In genomic region chr12:108853426-108853825, GRCh38 we compare ENCODE assay signal across 10 cellular contexts. TPM values are rescaled to one million over a fixed set of nuclear protein-coding genes. Genes with fewer than 3 reads are reported as not detected.
DNase-seq lines count a peak whose midpoint lies in the region; ATAC-seq and TF ChIP-seq lines count a peak whose summit lies in the region.
"Had no signal": no experiment of that assay in that cellular context is flagged by ENCODE, and none has a peak within 500 bp of the region (broad histone marks: within the 10 kb centered on the region; RNA-seq: fewer than 3 reads in every experiment).

No MANE protein-coding gene starts in this region.

- no peak for TF ChIP-seq CTCF in IMR-90 (conservative IDR thresholded peaks at IDR 0.05; ENCODE audit: low read depth, low read length)
- TF ChIP-seq CTCF in astrocyte of the cerebellum (IDR thresholded peaks at IDR 0.05; ENCODE audit: low read depth, low read length, missing control alignments) = no peak
- no peak for TF ChIP-seq CTCF in right lobe of liver (IDR thresholded peaks at IDR 0.05)
- no peak for TF ChIP-seq CTCF in GM13976 (IDR thresholded peaks at IDR 0.05; ENCODE audit: borderline replicate concordance, control extremely low read depth, extremely low read depth, insufficient read depth, missing control alignments)

- H2BK5ac ChIP-seq in IMR-90 (ENCODE audit: low read depth, low read length, poor library complexity, severe bottlenecking) = peak overlapping the region; percentile 100

- dilution Hi-C loops in IMR-90 (cut with HindIII; ENCODE audit: low sequenced_read_pairs, unreplicated experiment) = no loop called here

- H3K9ac ChIP-seq in IMR-90 (ENCODE audit: low read depth, low read length) = peak overlapping the region; percentile 10

- H3K4me2 ChIP-seq in IMR-90 (ENCODE audit: low read depth, low read length) = peak overlapping the region; percentile 58

- H2AK5ac ChIP-seq in IMR-90 (ENCODE audit: low read depth, low read length) = peak overlapping the region; percentile 84; the same call in 1 of the 2 replicates

- peak overlapping the region; percentile 84 for H2BK120ac ChIP-seq in IMR-90 (ENCODE audit: low read depth, low read length)

- POLR2A ChIA-PET in IMR-90 (lab: Charles Lee; ENCODE audit: unreplicated experiment) = no interaction called here

- H3K14ac ChIP-seq in IMR-90 (replicated peaks; ENCODE audit: low read depth, low read length) = peak overlapping the region; percentile 84

- H3K36me3 ChIP-seq in IMR-90 (ENCODE audit: control insufficient read depth, insufficient read depth, low read length) (peaks cover 18% of the 10 kb centered on the region), right lobe of liver (peaks cover 0 to 7% (median 0%) of the 10 kb centered on the region in 4 donors)

- no peaks in the 10 kb centered on the region for H3K27me3 ChIP-seq in IMR-90 (ENCODE audit: control insufficient read depth, insufficient read depth, low read length)
- no peaks in the 10 kb centered on the region for H3K27me3 ChIP-seq in right lobe of liver

- no peak overlapping the region for H2AFZ ChIP-seq in IMR-90 (replicated peaks; ENCODE audit: low read length, poor library complexity)

- H3K4me1 ChIP-seq in IMR-90 (ENCODE audit: control insufficient read depth, insufficient read depth, low read length) (peaks cover 28% of the 10 kb centered on the region), right lobe of liver (peaks cover 0 to 45% (median 12%) of the 10 kb centered on the region in 4 donors)

- no peak for TF ChIP-seq RAD21 in IMR-90 (IDR thresholded peaks at IDR 0.05; ENCODE audit: low read length)

- peaks cover 2% of the 10 kb centered on the region; the same call in 1 of the 2 replicates for H3K9me3 ChIP-seq in IMR-90 (ENCODE audit: control insufficient read depth, insufficient read depth, low read length)
- no peaks in the 10 kb centered on the region for H3K9me3 ChIP-seq in right lobe of liver

- H3K4ac ChIP-seq in IMR-90 (ENCODE audit: low read depth, low read length) = peak overlapping the region; percentile 93

- no TSS peak for BruUV-seq in IMR-90 (replicated peaks; lab: Mats Ljungman, UMichigan)

- H3K4me3 ChIP-seq in IMR-90 (ENCODE audit: insufficient read depth, low read depth, low read length) (no peak overlapping the region), astrocyte of the cerebellum (ENCODE audit: low read depth, low read length) (peak overlapping the region; percentile 2), right lobe of liver (no peak overlapping the region)

- H3K9me1 ChIP-seq in IMR-90 (ENCODE audit: insufficient read depth, low read length) = peaks cover 5% of the 10 kb centered on the region

- H4K5ac ChIP-seq in IMR-90 (ENCODE audit: low read depth, low read length) = peak overlapping the region; percentile 77

- H3K27ac ChIP-seq in IMR-90 (ENCODE audit: insufficient read depth, low read length) = peak overlapping the region; percentile 87
- H3K27ac ChIP-seq in right lobe of liver = peak overlapping the region in 2 of 3 donors; percentile 49 to 94
- H3K27ac ChIP-seq in substantia nigra (ENCODE audit: low read depth, low read length, poor library complexity, severe bottlenecking) = peak overlapping the region; percentile 35

- peak overlapping the region; percentile 27; the same call in 1 of the 2 replicates for H2BK20ac ChIP-seq in IMR-90 (ENCODE audit: low read depth, low read length)

- H4K91ac ChIP-seq in IMR-90 (ENCODE audit: insufficient read depth, low read depth, low read length) = peak overlapping the region; percentile 83

- WGBS in IMR-90 (ENCODE audit: extremely low coverage in 2 of 2, insufficient read length in 1 of 2), 2 experiments = no CpG with 5 or more reads among the region's 10 CpGs
- WGBS in right lobe of liver (ENCODE audit: insufficient coverage, low coverage, low lambda C conversion rate, missing lambda C conversion rate) = 76% methylated on average over 8 of the region's 10 CpGs

- peak overlapping the region; percentile 75; the same call in 2 of the 3 replicates for H2BK15ac ChIP-seq in IMR-90 (ENCODE audit: low read depth, low read length)

- peak overlapping the region; percentile 73 for H3K18ac ChIP-seq in IMR-90 (ENCODE audit: low read depth, low read length)

- H3K79me1 ChIP-seq in IMR-90 (ENCODE audit: low read depth in 1 of 2, low read length in 2 of 2) = peaks cover 7 to 35% of the 10 kb centered on the region in 2 experiments; a peak in 3 of 4 replicates

- TF ChIP-seq POLR2A in IMR-90 (IDR thresholded peaks at IDR 0.05; ENCODE audit: low read depth, low read length) = no peak
- TF ChIP-seq POLR2A in right lobe of liver (IDR thresholded peaks at IDR 0.05) = no peak

- peak overlapping the region; percentile 71; the same call in 1 of the 2 replicates for H3K56ac ChIP-seq in IMR-90 (ENCODE audit: extremely low read depth, insufficient read depth, low read length)

- peak overlapping the region; percentile 72 for H3K23ac ChIP-seq in IMR-90 (ENCODE audit: low read depth, low read length)

- DNase-seq in IMR-90 = no peak
- DNase-seq in astrocyte of the cerebellum (ENCODE audit: low read depth) = no peak
- no peak for DNase-seq in right lobe of liver
- DNase-seq in substantia nigra (lab: John Stamatoyannopoulos, UW) = peak in 1 of 49 donors; percentile 51
- DNase-seq in D341Med (ENCODE audit: low spot score) = no peak
- no peak for DNase-seq in occipital lobe (lab: John Stamatoyannopoulos, UW)
- DNase-seq in GM13976 (ENCODE audit: low spot score) = no peak
- DNase-seq: NCI-H187 treated with DMSO at 0.1 percent for 48 hours had no signal

- peak overlapping the region; percentile 40 to 91 for H4K8ac ChIP-seq in IMR-90 (ENCODE audit: low read depth in 2 of 2, low read length in 2 of 2)

- no peak overlapping the region for H2AK9ac ChIP-seq in IMR-90 (replicated peaks; ENCODE audit: low read depth, low read length, poor library complexity)

- intact Hi-C loops in IMR-90 (cut with micrococcal nuclease) = loop anchor here (10.0 kb wide), 1 partner anchor 241 kb away; the partner anchor contains the start of genes ALKBH2 and UNG
- intact Hi-C loops in right lobe of liver (cut with DNase I) = no loop called here

- peaks cover 35% of the 10 kb centered on the region for H4K20me1 ChIP-seq in IMR-90 (ENCODE audit: insufficient read depth, low read length)

- CTCF ChIA-PET in IMR-90 (lab: Yijun Ruan, JAX) = interaction anchor here (1.1 kb wide), 1 partner anchor 49 kb away, joined by 4 read pairs; no protein-coding TSS in a partner anchor

- no peak for ATAC-seq in IMR-90 (ENCODE audit: low read depth)
- ATAC-seq in right lobe of liver = no peak
- ATAC-seq in GM18520 (IDR thresholded peaks at IDR 0.05; ENCODE audit: unreplicated experiment) = no peak

- in situ Hi-C loops in IMR-90 (cut with MboI; ENCODE audit: low sequenced_read_pairs) = loop anchor here (5.0 to 10.0 kb wide), 2 partner anchors 46 to 129 kb away; no protein-coding TSS in a partner anchor
- in situ Hi-C loops in astrocyte of the cerebellum (cut with HindIII; ENCODE audit: low sequenced_read_pairs) = no loop called here
- in situ Hi-C loops in GM13976 (cut with MboI; ENCODE audit: low sequenced_read_pairs, unreplicated experiment) = no loop called here

TF ChIP-seq in IMR-90, 13 proteins besides CTCF, POLR2A, EP300 and RAD21:
- no peak for TF ChIP-seq RCOR1 (IDR thresholded peaks at IDR 0.05; ENCODE audit: insufficient replicate concordance, low read length)
- no peak for TF ChIP-seq BHLHE40 (IDR thresholded peaks at IDR 0.05; ENCODE audit: low read depth, low read length)
- TF ChIP-seq MAZ (IDR thresholded peaks at IDR 0.05; ENCODE audit: borderline replicate concordance, low read depth, low read length) = no peak
- TF ChIP-seq, protein P1, sequence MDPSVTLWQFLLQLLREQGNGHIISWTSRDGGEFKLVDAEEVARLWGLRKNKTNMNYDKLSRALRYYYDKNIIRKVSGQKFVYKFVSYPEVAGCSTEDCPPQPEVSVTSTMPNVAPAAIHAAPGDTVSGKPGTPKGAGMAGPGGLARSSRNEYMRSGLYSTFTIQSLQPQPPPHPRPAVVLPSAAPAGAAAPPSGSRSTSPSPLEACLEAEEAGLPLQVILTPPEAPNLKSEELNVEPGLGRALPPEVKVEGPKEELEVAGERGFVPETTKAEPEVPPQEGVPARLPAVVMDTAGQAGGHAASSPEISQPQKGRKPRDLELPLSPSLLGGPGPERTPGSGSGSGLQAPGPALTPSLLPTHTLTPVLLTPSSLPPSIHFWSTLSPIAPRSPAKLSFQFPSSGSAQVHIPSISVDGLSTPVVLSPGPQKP (IDR thresholded peaks at IDR 0.05; ENCODE audit: borderline replicate concordance, low read depth, low read length) = no peak
- TF ChIP-seq MAFK (IDR thresholded peaks at IDR 0.05; ENCODE audit: low read depth, low read length) = no peak
- TF ChIP-seq SMC3 (IDR thresholded peaks at IDR 0.05; ENCODE audit: low read depth, low read length) = no peak
- no peak for TF ChIP-seq USF2 (IDR thresholded peaks at IDR 0.05; ENCODE audit: low read depth, low read length)
- no peak for TF ChIP-seq FOS (IDR thresholded peaks at IDR 0.05; ENCODE audit: low read depth, low read length)
- TF ChIP-seq CHD1 (IDR thresholded peaks at IDR 0.05; ENCODE audit: low read depth, low read length) = no peak
- no peak for TF ChIP-seq NFE2L2 (IDR thresholded peaks at IDR 0.05; ENCODE audit: low read depth, low read length)
- no peak for TF ChIP-seq MXI1 (IDR thresholded peaks at IDR 0.05; ENCODE audit: borderline replicate concordance, low read depth, low read length)
- TF ChIP-seq RFX5 (IDR thresholded peaks at IDR 0.05; ENCODE audit: low read depth, low read length) = no peak
- no peak for TF ChIP-seq CEBPB (IDR thresholded peaks at IDR 0.05; ENCODE audit: low read depth, low read length)

RNA-seq across cellular contexts. Expression of gene SSH1, which starts 4.0 kb away (rescaled TPM):
- total RNA-seq in IMR-90 (2012; rRNA removed) (16.7 and 17.6 TPM in 2 replicates), right lobe of liver (10 to 100 TPM in 5 of 6 experiments, 1 to 10 TPM in 1; 9.8 to 17.6 (median 15.7) TPM), occipital lobe (7.5 TPM)
- 37.2 and 40.8 TPM in 2 replicates for polyA plus RNA-seq in IMR-90 (2012; rRNA removed)
- polyA plus RNA-seq in IMR-90 (2012; cell fraction: cytosol; rRNA removed) = 14.1 and 19.4 TPM in 2 replicates
- 68.2 and 83.5 TPM in 2 replicates for polyA plus RNA-seq in IMR-90 (2012; cell fraction: nucleus; rRNA removed; ENCODE audit: low replicate concordance)

RNA-seq across cellular contexts. Expression of gene DAO, which starts 26.5 kb away (rescaled TPM):
- total RNA-seq in IMR-90 (2012; rRNA removed) = not detected in 2 replicates
- not detected in 2 replicates for polyA plus RNA-seq in IMR-90 (2012; rRNA removed)
- polyA plus RNA-seq in IMR-90 (2012; cell fraction: cytosol; rRNA removed) = not detected in 2 replicates
- polyA plus RNA-seq in IMR-90 (2012; cell fraction: nucleus; rRNA removed; ENCODE audit: low replicate concordance) = 0.11 TPM in 1 of 2 replicates, not detected in the other
- 10 to 100 TPM; 26.7 to 70.2 (median 45.0) TPM for total RNA-seq in right lobe of liver
- not detected for total RNA-seq in occipital lobe
- total RNA-seq: pulmonary artery endothelial cell had no signal

Comparison
In these comparisons a context has a peak if more than half of its experiments do, and no peak if none do; other contexts are left out.
1. H3K27ac ChIP-seq: peak in every context shown above with its lines; median percentile 87 in IMR-90; 72 in right lobe of liver; 35 in substantia nigra.
2. RNA of gene DAO, which starts 26.5 kb away (total RNA-seq): 26.7 to 70.2 TPM in right lobe of liver; not detected in IMR-90 and not detected in occipital lobe (single experiment); every median in the first group is over 10 times any median in the second.